ENCODE assay signal across 31 cellular contexts in the genomic region with DNA sequence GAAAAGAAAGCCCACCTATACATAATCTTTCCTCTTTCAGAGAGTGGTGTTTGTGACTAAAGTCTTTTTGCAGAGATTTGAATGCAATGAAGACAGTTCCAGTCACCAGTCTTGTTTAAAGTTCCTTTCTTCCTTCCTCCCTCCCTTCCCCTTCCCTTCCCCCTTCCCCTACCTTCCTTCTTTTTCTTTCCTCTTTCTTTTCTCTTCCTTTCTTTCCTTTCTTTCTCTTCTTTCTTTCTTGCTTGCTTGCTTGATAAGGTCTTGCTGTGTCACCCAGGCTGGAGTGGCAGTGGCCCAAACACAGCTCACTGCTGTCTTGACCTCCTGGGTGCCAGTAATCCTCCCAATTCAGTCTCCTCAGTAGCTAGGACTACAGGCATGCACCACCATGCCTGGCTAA. TPM values are rescaled to one million over a fixed set of nuclear protein-coding genes. Genes with fewer than 3 reads are reported as not detected.
"Had no signal": no experiment of that assay in that cellular context is flagged by ENCODE, and none has a peak within 500 bp of the region (broad histone marks: within the 10 kb centered on the region; RNA-seq: fewer than 3 reads in every experiment).

No MANE protein-coding gene starts in this region.

- ATAC-seq: naive thymus-derived CD8-positive, alpha-beta T cell; natural killer cell treated with Interleukin-12 subunit alpha and Interleukin-12 subunit beta and Interleukin-15 and Interleukin-18, amount 100 ng/mL, for 72 hours; psoas muscle; right cardiac atrium; sciatic nerve; stimulated activated memory B cell treated with anti-CD40 and anti-IgM and Interleukin-4, amounts not matched to agents 10 μg/mL and 1 μg/mL and 100 μg/mL, for 72 hours; stimulated activated naive CD8-positive, alpha-beta T cell treated with anti-CD3 and anti-CD28 coated beads, Interleukin-15, amount 100 ng/mL, for 72 hours; stimulated activated naive CD8-positive, alpha-beta T cell treated with anti-CD3 and anti-CD28 coated beads, Interleukin-15, Interleukin-2, amounts not matched to agents 100 U/mL and 50 U/mL, for 24 hours; upper lobe of right lung had no signal

- H3K4me2 ChIP-seq: smooth muscle cell had no signal

- H3K9me3 ChIP-seq: ovary, psoas muscle, spleen, suprapubic skin, testis, tibial artery, transverse colon, upper lobe of right lung, uterus had no signal

- H3K4me1 Mint-ChIP-seq: naive thymus-derived CD8-positive, alpha-beta T cell; stimulated activated memory B cell treated with anti-CD40 and anti-IgM and Interleukin-4, amounts not matched to agents 10 μg/mL and 1 μg/mL and 100 μg/mL, for 72 hours; stimulated activated naive CD8-positive, alpha-beta T cell treated with anti-CD3 and anti-CD28 coated beads, Interleukin-15, amount 100 ng/mL, for 72 hours had no signal

- H2AFZ ChIP-seq: parathyroid adenoma had no signal

- H3K9me3 Mint-ChIP-seq: natural killer cell treated with Interleukin-12 subunit alpha and Interleukin-12 subunit beta and Interleukin-15 and Interleukin-18, amount 100 ng/mL, for 72 hours; nephron progenitor cell; neural crest cell; stimulated activated memory B cell treated with anti-CD40 and anti-IgM and Interleukin-4, amounts not matched to agents 10 μg/mL and 1 μg/mL and 100 μg/mL, for 72 hours; stimulated activated naive CD8-positive, alpha-beta T cell treated with anti-CD3 and anti-CD28 coated beads, Interleukin-15, amount 100 ng/mL, for 72 hours; type B pancreatic cell had no signal

- H3K36me3 ChIP-seq: ovary, spleen, suprapubic skin, tibial artery, transverse colon, upper lobe of right lung, uterus had no signal

- DNase-seq: naive thymus-derived CD8-positive, alpha-beta T cell; nephron progenitor cell; occipital lobe; ovary; posterior cingulate gyrus; psoas muscle; right cardiac atrium; spleen; stimulated activated CD4-positive, alpha-beta T cell treated with anti-CD3 and anti-CD28 coated beads, Interleukin-12 subunit alpha, Interleukin-12 subunit beta, amount 100 ng/mL, for 4 hours; stimulated activated CD4-positive, alpha-beta T cell treated with anti-CD3 and anti-CD28 coated beads, Interleukin-1b, Interleukin-23, amount 100 ng/mL, for 48 hours; stimulated activated CD4-positive, alpha-beta T cell treated with anti-CD3 and anti-CD28 coated beads, Interleukin-4, amount 100 ng/mL, for 1 hour; stimulated activated CD4-positive, alpha-beta T cell treated with anti-CD3 and anti-CD28 coated beads, Interleukin-4, amount 100 ng/mL, for 4 hours; stimulated activated CD8-positive, alpha-beta memory T cell treated with anti-CD3 and anti-CD28 coated beads, Interleukin-4, amount 100 ng/mL, for 48 hours; stimulated activated naive CD4-positive, alpha-beta T cell; stimulated activated naive CD8-positive, alpha-beta T cell treated with anti-CD3 and anti-CD28 coated beads, Interleukin-15, amount 100 ng/mL, for 72 hours; stimulated activated naive CD8-positive, alpha-beta T cell treated with anti-CD3 and anti-CD28 coated beads, Interleukin-15, Interleukin-2, amounts not matched to agents 100 U/mL and 50 U/mL, for 24 hours; testis; tibial artery; transverse colon; upper lobe of right lung; uterus had no signal

- H3K4me3 Mint-ChIP-seq: naive thymus-derived CD8-positive, alpha-beta T cell; natural killer cell treated with Interleukin-12 subunit alpha and Interleukin-12 subunit beta and Interleukin-15 and Interleukin-18, amount 100 ng/mL, for 72 hours; nephron progenitor cell; neural crest cell; stimulated activated memory B cell treated with anti-CD40 and anti-IgM and Interleukin-4, amounts not matched to agents 10 μg/mL and 1 μg/mL and 100 μg/mL, for 72 hours; stimulated activated naive CD8-positive, alpha-beta T cell treated with anti-CD3 and anti-CD28 coated beads, Interleukin-15, amount 100 ng/mL, for 72 hours; type B pancreatic cell had no signal

- H3K36me3 Mint-ChIP-seq: naive thymus-derived CD8-positive, alpha-beta T cell; natural killer cell treated with Interleukin-12 subunit alpha and Interleukin-12 subunit beta and Interleukin-15 and Interleukin-18, amount 100 ng/mL, for 72 hours; stimulated activated memory B cell treated with anti-CD40 and anti-IgM and Interleukin-4, amounts not matched to agents 10 μg/mL and 1 μg/mL and 100 μg/mL, for 72 hours; type B pancreatic cell had no signal

- H3K4me3 ChIP-seq: ovary, psoas muscle, skin epidermis, smooth muscle cell, spleen, suprapubic skin, testis, tibial artery, transverse colon, upper lobe of right lung, uterus had no signal

- H3K27me3 ChIP-seq: ovary, spleen, suprapubic skin, testis, tibial artery, transverse colon, upper lobe of right lung, uterus had no signal

- H3K27ac Mint-ChIP-seq: naive thymus-derived CD8-positive, alpha-beta T cell; natural killer cell treated with Interleukin-12 subunit alpha and Interleukin-12 subunit beta and Interleukin-15 and Interleukin-18, amount 100 ng/mL, for 72 hours; nephron progenitor cell; progenitor cell of endocrine pancreas; stimulated activated memory B cell treated with anti-CD40 and anti-IgM and Interleukin-4, amounts not matched to agents 10 μg/mL and 1 μg/mL and 100 μg/mL, for 72 hours; stimulated activated naive CD8-positive, alpha-beta T cell treated with anti-CD3 and anti-CD28 coated beads, Interleukin-15, amount 100 ng/mL, for 72 hours; type B pancreatic cell had no signal

- H3K27me3 Mint-ChIP-seq: progenitor cell of endocrine pancreas; stimulated activated memory B cell treated with anti-CD40 and anti-IgM and Interleukin-4, amounts not matched to agents 10 μg/mL and 1 μg/mL and 100 μg/mL, for 72 hours; stimulated activated naive CD8-positive, alpha-beta T cell treated with anti-CD3 and anti-CD28 coated beads, Interleukin-15, amount 100 ng/mL, for 72 hours; type B pancreatic cell had no signal

- H3K79me2 ChIP-seq: parathyroid adenoma had no signal

- H3K9ac ChIP-seq: parathyroid adenoma had no signal

- H3K27ac ChIP-seq: ovary, parathyroid adenoma, psoas muscle, skin epidermis, spleen, suprapubic skin, testis, tibial artery, transverse colon, upper lobe of right lung, uterus had no signal

- H3K4me1 ChIP-seq: parathyroid adenoma, spleen, suprapubic skin, testis, upper lobe of right lung, uterus had no signal

RNA-seq across cellular contexts. Expression of gene ASB5, which starts 19.0 kb away (rescaled TPM):
- total RNA-seq: naive thymus-derived CD8-positive, alpha-beta T cell; natural killer cell treated with Interleukin-12 subunit alpha and Interleukin-12 subunit beta and Interleukin-15 and Interleukin-18, amount 100 ng/mL, for 72 hours; neural crest cell; spleen; suprapubic skin; upper lobe of right lung had no signal
- polyA plus RNA-seq: naive thymus-derived CD8-positive, alpha-beta T cell; smooth muscle cell had no signal
